7 cellular contexts compared by ENCODE assay signal in genomic region chr9:135545646-135546176, GRCh38. TPM values are rescaled to one million over a fixed set of nuclear protein-coding genes. Genes with fewer than 3 reads are reported as not detected.
"Had no signal": no experiment of that assay in that cellular context is flagged by ENCODE, and none has a peak within 500 bp of the region (broad histone marks: within the 10 kb centered on the region; RNA-seq: fewer than 3 reads in every experiment).

OBP2A (plus strand) TSS chr9:135546126; CDS start chr9:135546181, 55 bp downstream.

RNA-seq across cellular contexts. Expression of gene OBP2A, which starts in this region (rescaled TPM):
- total RNA-seq: activated B cell treated with CpG ODN at 0.5 μM for 24 hours; activated CD4-positive, alpha-beta memory T cell treated with anti-CD3 and anti-CD28 coated beads for 36 hours; activated naive CD4-positive, alpha-beta T cell treated with anti-CD3 and anti-CD28 coated beads for 36 hours; activated T-cell treated with anti-CD3 and anti-CD28 coated beads, Interleukin-2, amount 50 U/mL, for 4 hours; activated T-helper 1 cell treated with anti-CD3 and anti-CD28 coated beads, Interleukin-12 subunit alpha, Interleukin-12 subunit beta, Interleukin-2, Interleukin-4 antibody, amounts not matched to agents 30 ng/mL and 10 ng/mL and 1 ng/mL, durations not matched to agents 14 hours and 24 hours and 36 hours; Right ventricle myocardium superior had no signal
- polyA plus RNA-seq: IgD-negative memory B cell had no signal
